16 cellular contexts compared by ENCODE assay signal in the genomic region with DNA sequence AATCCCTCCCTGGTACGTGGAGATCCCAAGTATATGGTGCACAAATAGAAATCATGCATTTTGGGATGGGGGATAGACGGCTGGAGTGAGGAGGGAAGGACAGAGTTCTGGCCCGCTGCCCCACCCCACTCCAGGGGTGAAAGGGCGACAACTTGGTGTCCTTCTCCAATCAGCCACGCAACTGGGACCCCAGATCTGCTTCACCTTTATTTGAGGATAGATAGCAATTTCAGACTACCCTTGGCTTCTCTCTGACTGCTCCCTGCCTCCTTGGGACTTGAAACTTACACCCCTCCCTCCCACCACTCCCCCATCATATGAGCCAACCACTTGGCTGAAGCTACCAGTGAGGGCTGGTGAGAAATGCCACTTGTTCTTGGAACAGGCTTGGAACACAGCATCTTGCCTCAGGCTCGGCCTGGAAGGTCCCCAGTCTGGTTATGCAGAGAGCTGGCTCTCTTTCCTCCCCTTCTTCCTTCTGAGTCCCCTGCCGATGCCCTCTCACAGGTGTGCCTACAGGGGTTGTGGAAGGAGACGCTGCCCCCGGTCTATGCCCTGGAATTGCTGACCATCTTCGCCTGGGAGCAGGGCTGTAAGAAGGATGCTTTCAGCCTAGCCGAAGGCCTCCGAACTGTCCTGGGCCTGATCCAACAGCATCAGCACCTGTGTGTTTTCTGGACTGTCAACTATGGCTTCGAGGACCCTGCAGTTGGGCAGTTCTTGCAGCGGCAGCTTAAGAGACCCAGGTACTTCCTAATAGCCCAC. TPM values are rescaled to one million over a fixed set of nuclear protein-coding genes. Genes with fewer than 3 reads are reported as not detected.
DNase-seq lines count a peak whose midpoint lies in the region; ATAC-seq, FAIRE-seq and TF ChIP-seq lines count a peak whose summit lies in the region.
"Had no signal": no experiment of that assay in that cellular context is flagged by ENCODE, and none has a peak within 500 bp of the region (broad histone marks: within the 10 kb centered on the region; RNA-seq: fewer than 3 reads in every experiment).

No MANE protein-coding gene starts in this region.

- FAIRE-seq in H1 (lab: Jason Lieb, UNC) = no peak
- FAIRE-seq: GM12878 had no signal

- H3K4me1 Mint-ChIP-seq in activated CD8-positive, alpha-beta memory T cell treated with anti-CD3 and anti-CD28 coated beads, Interleukin-2, amount 10 ng/mL, durations not matched to agents 7 days and 5 days = peaks cover 45% of the 10 kb centered on the region
- H3K4me1 Mint-ChIP-seq in T-helper 17 cell = peaks cover 6% of the 10 kb centered on the region
- H3K4me1 Mint-ChIP-seq in osteocyte (ENCODE audit: unreplicated experiment) = no peaks in the 10 kb centered on the region

- TF ChIP-seq CTCF in H1 (IDR thresholded peaks at IDR 0.05; ENCODE audit: control extremely low read depth in 1 of 3, insufficient read depth in 1 of 3, low read depth in 1 of 3, low read length in 3 of 3) = no peak
- TF ChIP-seq CTCF in osteocyte (IDR thresholded peaks at IDR 0.05) = no peak

- no peaks in the 10 kb centered on the region for H3K23me2 ChIP-seq in H1 (ENCODE audit: low read depth, low read length)

- H2AFZ ChIP-seq in H1 (ENCODE audit: low read length) = no peak overlapping the region

- no peak overlapping the region for H3K14ac ChIP-seq in H1 (ENCODE audit: insufficient read length)

- no peak overlapping the region for H2BK12ac ChIP-seq in H1 (ENCODE audit: low read depth, low read length)

- no peaks in the 10 kb centered on the region for H3K9me3 Mint-ChIP-seq in activated CD8-positive, alpha-beta memory T cell treated with anti-CD3 and anti-CD28 coated beads, Interleukin-2, amount 10 ng/mL, durations not matched to agents 7 days and 5 days (ENCODE audit: low read depth)
- no peaks in the 10 kb centered on the region for H3K9me3 Mint-ChIP-seq in osteocyte (ENCODE audit: unreplicated experiment)
- H3K9me3 Mint-ChIP-seq: CD8-positive, alpha-beta T cell had no signal

- no peak overlapping the region for H3K4ac ChIP-seq in H1 (replicated peaks; ENCODE audit: insufficient read length, low read depth, low read length)

- 85% methylated on average over 13 of the region's 14 CpGs; no CpG with 5 or more reads in 1 of the 2 experiments for WGBS in H1 (ENCODE audit: extremely low coverage in 1 of 2, insufficient coverage in 1 of 2, insufficient read length in 1 of 2, insufficient replicate concordance in 2 of 2, low coverage in 1 of 2, low lambda C conversion rate in 2 of 2, missing lambda C conversion rate in 1 of 2), 2 experiments

- no peaks in the 10 kb centered on the region for H3K36me3 ChIP-seq in H1 (ENCODE audit: control insufficient read depth in 2 of 4, insufficient read depth in 4 of 4, low read length in 3 of 4)

- H2BK20ac ChIP-seq in H1 (ENCODE audit: low read length) = no peak overlapping the region

- TF ChIP-seq EP300 in H1 (IDR thresholded peaks at IDR 0.05; ENCODE audit: borderline replicate concordance in 1 of 2, low read depth in 2 of 2, low read length in 2 of 2) = no peak

- ATAC-seq in activated CD8-positive, alpha-beta memory T cell treated with anti-CD3 and anti-CD28 coated beads, Interleukin-2, amount 10 ng/mL, durations not matched to agents 7 days and 5 days = no peak
- ATAC-seq in T-helper 17 cell = no peak
- no peak for ATAC-seq in GM18517 (IDR thresholded peaks at IDR 0.05; ENCODE audit: unreplicated experiment)
- no peak for ATAC-seq in esophagus mucosa
- ATAC-seq: CD8-positive, alpha-beta T cell; GM12878 had no signal

- H4K91ac ChIP-seq in H1 (replicated peaks; ENCODE audit: insufficient read length, low read length) = no peak overlapping the region

- no peaks in the 10 kb centered on the region for H3K79me1 ChIP-seq in H1 (ENCODE audit: low read depth, low read length)

- CTCF ChIA-PET in activated CD8-positive, alpha-beta memory T cell treated with anti-CD3 and anti-CD28 coated beads, Interleukin-2, amount 10 ng/mL, durations not matched to agents 7 days and 5 days (lab: Charles Lee) = no interaction called here
- CTCF ChIA-PET in H1 (lab: Charles Lee; ENCODE audit: partially characterized antibody) = interaction anchor here (1.0 kb wide), 1 partner anchor 46 kb away, joined by 3 read pairs; no protein-coding TSS in a partner anchor

- H3K79me2 ChIP-seq in H1 (ENCODE audit: control insufficient read depth in 1 of 2, insufficient read depth in 2 of 2, low read length in 2 of 2) = no peaks in the 10 kb centered on the region

- no peak overlapping the region for H3K23ac ChIP-seq in H1 (ENCODE audit: insufficient read length)

- no peaks in the 10 kb centered on the region for H4K20me1 ChIP-seq in H1 (replicated peaks in 1 of 2; ENCODE audit: control insufficient read depth in 1 of 2, insufficient read depth in 2 of 2, low read length in 2 of 2)
- H4K20me1 ChIP-seq: BLaER1 treated with 17β-estradiol and CSF1 and Interleukin-3, amounts not matched to agents 10 nM and 100 nM had no signal

- no peaks in the 10 kb centered on the region for H3K27me3 Mint-ChIP-seq in activated CD8-positive, alpha-beta memory T cell treated with anti-CD3 and anti-CD28 coated beads, Interleukin-2, amount 10 ng/mL, durations not matched to agents 7 days and 5 days
- H3K27me3 Mint-ChIP-seq in T-helper 17 cell (no peaks in the 10 kb centered on the region), osteocyte (ENCODE audit: unreplicated experiment) (no peaks in the 10 kb centered on the region)

- peak; percentile 29 for DNase-seq in activated CD8-positive, alpha-beta memory T cell treated with anti-CD3 and anti-CD28 coated beads, Interleukin-2, amount 10 ng/mL, durations not matched to agents 7 days and 5 days
- DNase-seq in activated CD8-positive, alpha-beta memory T cell treated with anti-CD3 and anti-CD28 coated beads for 24 hours = no peak
- DNase-seq in T-helper 17 cell (no peak), H1 (ENCODE audit: low read depth in 1 of 2, low spot score in 2 of 2) (no peak), osteocyte (ENCODE audit: extremely low spot score, unreplicated experiment) (peak; percentile 70), HuH-7.5 (ENCODE audit: low spot score) (no peak)
- DNase-seq: 8988T; Calu3; CD8-positive, alpha-beta T cell; DMS79 treated with DMSO at 0.1 percent for 48 hours had no signal

- H2AK5ac ChIP-seq in H1 (ENCODE audit: low read depth, low read length) = 0 out of 2 replicates have a peak overlapping the region, but pooled peaks have one; percentile 39

- no peak overlapping the region; the same call in 1 of the 2 replicates for H4K8ac ChIP-seq in H1 (ENCODE audit: extremely low read depth, insufficient read depth, low read length)

- no peak overlapping the region for H3K27ac Mint-ChIP-seq in activated CD8-positive, alpha-beta memory T cell treated with anti-CD3 and anti-CD28 coated beads, Interleukin-2, amount 10 ng/mL, durations not matched to agents 7 days and 5 days
- peak overlapping the region; percentile 34 for H3K27ac Mint-ChIP-seq in T-helper 17 cell
- H3K27ac Mint-ChIP-seq in osteocyte (ENCODE audit: unreplicated experiment) = no peak overlapping the region
- H3K27ac Mint-ChIP-seq: CD8-positive, alpha-beta T cell had no signal

- no peak overlapping the region for H3K4me3 ChIP-seq in H1 (ENCODE audit: extremely low read depth in 1 of 4, insufficient read depth in 2 of 4, low read depth in 3 of 4, low read length in 4 of 4)
- H3K4me3 ChIP-seq: BLaER1 treated with 17β-estradiol and CSF1 and Interleukin-3, amounts not matched to agents 10 nM and 100 nM; GM12878; HAP-1 had no signal

- TF ChIP-seq POLR2A in H1 (IDR thresholded peaks at IDR 0.05; ENCODE audit: control extremely low read depth in 1 of 2, low read depth in 2 of 2, low read length in 2 of 2) = no peak

- POLR2A ChIA-PET in H1 (lab: Charles Lee; ENCODE audit: partially characterized antibody) = no interaction called here

- H3K4me2 ChIP-seq in H1 (ENCODE audit: insufficient read depth in 1 of 2, low read depth in 2 of 2, low read length in 2 of 2) = no peak overlapping the region
- H3K4me2 ChIP-seq: BLaER1 treated with 17β-estradiol and CSF1 and Interleukin-3, amounts not matched to agents 10 nM and 100 nM had no signal

- H3K9ac ChIP-seq in H1 (replicated peaks in 1 of 4; ENCODE audit: extremely low read depth in 1 of 4, low read depth in 3 of 4, low read length in 3 of 4) = no peak overlapping the region
- H3K9ac ChIP-seq: BLaER1 treated with 17β-estradiol and CSF1 and Interleukin-3, amounts not matched to agents 10 nM and 100 nM had no signal

- no peaks in the 10 kb centered on the region for H3K27me3 ChIP-seq in H1 (replicated peaks in 1 of 4; ENCODE audit: control insufficient read depth in 3 of 4, extremely low read depth in 1 of 4, insufficient read depth in 3 of 4, low read length in 3 of 4)
- H3K27me3 ChIP-seq: BLaER1 treated with 17β-estradiol and CSF1 and Interleukin-3, amounts not matched to agents 10 nM and 100 nM had no signal

- 0 out of 7 replicates have a peak, but pooled peaks cover 0 to 3% (median 0%) of the 10 kb centered on the region in 4 experiments for H3K4me1 ChIP-seq in H1 (replicated peaks in 1 of 4; ENCODE audit: control insufficient read depth in 3 of 4, insufficient read depth in 4 of 4, low read length in 3 of 4)
- H3K4me1 ChIP-seq: BLaER1 treated with 17β-estradiol and CSF1 and Interleukin-3, amounts not matched to agents 10 nM and 100 nM; HAP-1 had no signal

- no peak overlapping the region for H4K5ac ChIP-seq in H1 (ENCODE audit: insufficient read length, low read depth, low read length)

- H2BK120ac ChIP-seq in H1 (replicated peaks; ENCODE audit: low read depth, low read length) = no peak overlapping the region

- no peak overlapping the region for H2BK5ac ChIP-seq in H1 (ENCODE audit: low read depth, low read length)

- TF ChIP-seq RAD21 in H1 (IDR thresholded peaks at IDR 0.05 in 1 of 2, conservative IDR thresholded peaks at IDR 0.05 in 1 of 2; ENCODE audit: low read depth in 2 of 2, low read length in 2 of 2) = no peak

- no peak overlapping the region for H3K4me3 Mint-ChIP-seq in activated CD8-positive, alpha-beta memory T cell treated with anti-CD3 and anti-CD28 coated beads, Interleukin-2, amount 10 ng/mL, durations not matched to agents 7 days and 5 days
- H3K4me3 Mint-ChIP-seq in T-helper 17 cell (no peak overlapping the region), osteocyte (ENCODE audit: unreplicated experiment) (no peak overlapping the region)
- H3K4me3 Mint-ChIP-seq: CD8-positive, alpha-beta T cell had no signal

- no peak overlapping the region; the same call in 1 of the 2 replicates for H3K18ac ChIP-seq in H1 (ENCODE audit: extremely low read depth, low read length)

- H3K27ac ChIP-seq in H1 (ENCODE audit: low read depth, low read length) = no peak overlapping the region
- H3K27ac ChIP-seq: BLaER1 treated with 17β-estradiol and CSF1 and Interleukin-3, amounts not matched to agents 10 nM and 100 nM had no signal

- H3K9me3 ChIP-seq in T-helper 17 cell (ENCODE audit: control insufficient read depth, low read length, poor library complexity, severe bottlenecking) (no peaks in the 10 kb centered on the region), H1 (ENCODE audit: insufficient read depth in 2 of 2, low read depth in 1 of 2, low read length in 1 of 2) (no peaks in the 10 kb centered on the region)
- H3K9me3 ChIP-seq: HAP-1 had no signal

- peaks cover 86% of the 10 kb centered on the region for H3K36me3 Mint-ChIP-seq in activated CD8-positive, alpha-beta memory T cell treated with anti-CD3 and anti-CD28 coated beads, Interleukin-2, amount 10 ng/mL, durations not matched to agents 7 days and 5 days
- peaks cover 6% of the 10 kb centered on the region for H3K36me3 Mint-ChIP-seq in T-helper 17 cell (ENCODE audit: low read depth)
- no peaks in the 10 kb centered on the region for H3K36me3 Mint-ChIP-seq in osteocyte (ENCODE audit: unreplicated experiment)

- H2BK15ac ChIP-seq in H1 (ENCODE audit: low read length) = no peak overlapping the region

- no peak overlapping the region for H3K56ac ChIP-seq in H1 (replicated peaks; ENCODE audit: insufficient read length, low read depth, low read length)

RNA-seq across cellular contexts. Expression of gene OAS3, which starts 8.1 kb away (rescaled TPM):
- 100 to 1,000 TPM; 290 to 394 TPM for total RNA-seq in activated CD8-positive, alpha-beta memory T cell treated with anti-CD3 and anti-CD28 coated beads, Interleukin-2, amount 10 ng/mL, durations not matched to agents 7 days and 5 days
- 10 to 100 TPM; 26.6 to 28.6 TPM for total RNA-seq in T-helper 17 cell
- 0.73 and 1.1 TPM in 2 replicates for total RNA-seq in H1 (2021; fragmentation: NEBNext Ultra II Directional; extraction: Animal tissue kit (Norgen Biotek cat#: 25700))
- polyA plus RNA-seq in H1 (2011; rRNA removed) = 3.7 and 4.3 TPM in 2 replicates
- polyA plus RNA-seq in H1 (2011; cell fraction: cytosol; rRNA removed) = 1.8 TPM
- polyA plus RNA-seq in H1 (2011; cell fraction: nucleus; rRNA removed) = 3.3 TPM
- polyA plus RNA-seq in H1 (2012, experiment 1 of 2) = 1.1 to 2.0 TPM (median 1.6 TPM) in 4 replicates
- 0.89 TPM for polyA plus RNA-seq in H1 (2012, experiment 2 of 2)
- 0.49 TPM for polyA plus RNA-seq in H1 (2013, experiment 1 of 2)
- polyA plus RNA-seq in H1 (2013, experiment 2 of 2) = 0.42 TPM
- 3.6 and 9.5 TPM in 2 replicates for polyA minus RNA-seq in H1 (2011; rRNA and poly(A)+ RNA removed)
- 3.4 TPM for polyA minus RNA-seq in H1 (2011; cell fraction: cytosol; rRNA and poly(A)+ RNA removed)
- 2.7 TPM for polyA minus RNA-seq in H1 (2011; cell fraction: nucleus; rRNA and poly(A)+ RNA removed)
- total RNA-seq in osteocyte = 0.13 TPM in 1 of 2 replicates, not detected in the other
- total RNA-seq in esophagus mucosa = 33.6 TPM

RNA-seq across cellular contexts. Expression of gene OAS2, which starts 31.9 kb away (rescaled TPM):
- 100 to 1,000 TPM; 276 to 383 TPM for total RNA-seq in activated CD8-positive, alpha-beta memory T cell treated with anti-CD3 and anti-CD28 coated beads, Interleukin-2, amount 10 ng/mL, durations not matched to agents 7 days and 5 days
- 10 to 100 TPM; 35.4 to 45.3 TPM for total RNA-seq in T-helper 17 cell
- not detected in 2 replicates for total RNA-seq in H1 (2021; fragmentation: NEBNext Ultra II Directional; extraction: Animal tissue kit (Norgen Biotek cat#: 25700))
- 0.06 TPM in 1 of 2 replicates, not detected in the other for polyA plus RNA-seq in H1 (2011; rRNA removed)
- polyA plus RNA-seq in H1 (2011; cell fraction: cytosol; rRNA removed) = not detected
- not detected for polyA plus RNA-seq in H1 (2011; cell fraction: nucleus; rRNA removed)
- 0.06 to 0.20 TPM in 2 of 4 replicates, not detected in the others for polyA plus RNA-seq in H1 (2012, experiment 1 of 2)
- not detected for polyA plus RNA-seq in H1 (2012, experiment 2 of 2)
- polyA plus RNA-seq in H1 (2013, experiment 1 of 2) = 0.02 TPM
- 0.06 TPM for polyA plus RNA-seq in H1 (2013, experiment 2 of 2)
- 0.06 and 0.07 TPM in 2 replicates for polyA minus RNA-seq in H1 (2011; rRNA and poly(A)+ RNA removed)
- not detected for polyA minus RNA-seq in H1 (2011; cell fraction: cytosol; rRNA and poly(A)+ RNA removed)
- polyA minus RNA-seq in H1 (2011; cell fraction: nucleus; rRNA and poly(A)+ RNA removed) = not detected
- not detected in 2 replicates for total RNA-seq in osteocyte
- total RNA-seq in esophagus mucosa = 20.6 TPM
- total RNA-seq: A673 had no signal

RNA-seq across cellular contexts. Expression of gene OAS1, which starts 39.7 kb away (rescaled TPM):
- 100 to 1,000 TPM; 161 to 292 TPM for total RNA-seq in activated CD8-positive, alpha-beta memory T cell treated with anti-CD3 and anti-CD28 coated beads, Interleukin-2, amount 10 ng/mL, durations not matched to agents 7 days and 5 days
- 10 to 100 TPM; 16.0 to 16.2 TPM for total RNA-seq in T-helper 17 cell
- total RNA-seq in H1 (2021; fragmentation: NEBNext Ultra II Directional; extraction: Animal tissue kit (Norgen Biotek cat#: 25700)) = not detected in 2 replicates
- 0.13 and 0.23 TPM in 2 replicates for polyA plus RNA-seq in H1 (2011; rRNA removed)
- 0.10 TPM for polyA plus RNA-seq in H1 (2011; cell fraction: cytosol; rRNA removed)
- polyA plus RNA-seq in H1 (2011; cell fraction: nucleus; rRNA removed) = 0.06 TPM
- polyA plus RNA-seq in H1 (2012, experiment 1 of 2) = 0.26 to 0.72 TPM (median 0.36 TPM) in 3 of 4 replicates, not detected in the other
- 0.17 TPM for polyA plus RNA-seq in H1 (2012, experiment 2 of 2)
- not detected for polyA plus RNA-seq in H1 (2013, experiment 1 of 2)
- polyA plus RNA-seq in H1 (2013, experiment 2 of 2) = not detected
- not detected in 2 replicates for polyA minus RNA-seq in H1 (2011; rRNA and poly(A)+ RNA removed)
- not detected for polyA minus RNA-seq in H1 (2011; cell fraction: cytosol; rRNA and poly(A)+ RNA removed)
- polyA minus RNA-seq in H1 (2011; cell fraction: nucleus; rRNA and poly(A)+ RNA removed) = not detected
- total RNA-seq in osteocyte = 0.48 TPM in 1 of 2 replicates, not detected in the other
- 37.2 TPM for total RNA-seq in esophagus mucosa

Comparison
In these comparisons a context has a peak if more than half of its experiments do, and no peak if none do; other contexts are left out.
1. DNase-seq: peak in activated CD8-positive, alpha-beta memory T cell treated with anti-CD3 and anti-CD28 coated beads, Interleukin-2, amount 10 ng/mL, durations not matched to agents 7 days and 5 days (single experiment) and osteocyte (single experiment); none in activated CD8-positive, alpha-beta memory T cell treated with anti-CD3 and anti-CD28 coated beads for 24 hours (single experiment), T-helper 17 cell (0 of 3), H1 (0 of 2) and HuH-7.5 (single experiment).
2. RNA of gene OAS3, which starts 8.1 kb away (total RNA-seq): 290 to 394 TPM in activated CD8-positive, alpha-beta memory T cell treated with anti-CD3 and anti-CD28 coated beads, Interleukin-2, amount 10 ng/mL, durations not matched to agents 7 days and 5 days, 33.6 TPM in esophagus mucosa (single experiment) and 26.6 to 28.6 TPM in T-helper 17 cell; 0.73 to 1.1 TPM in H1 and 0.13 TPM in osteocyte; every median in the first group is over 10 times any median in the second.
3. RNA of gene OAS2, which starts 31.9 kb away (total RNA-seq): 276 to 383 TPM in activated CD8-positive, alpha-beta memory T cell treated with anti-CD3 and anti-CD28 coated beads, Interleukin-2, amount 10 ng/mL, durations not matched to agents 7 days and 5 days, 35.4 to 45.3 TPM in T-helper 17 cell and 20.6 TPM in esophagus mucosa (single experiment); not detected in H1 and not detected in osteocyte; every median in the first group is over 10 times any median in the second.
4. RNA of gene OAS1, which starts 39.7 kb away (total RNA-seq): 161 to 292 TPM in activated CD8-positive, alpha-beta memory T cell treated with anti-CD3 and anti-CD28 coated beads, Interleukin-2, amount 10 ng/mL, durations not matched to agents 7 days and 5 days, 37.2 TPM in esophagus mucosa (single experiment) and 16.0 to 16.2 TPM in T-helper 17 cell; 0.48 TPM in osteocyte and not detected in H1; every median in the first group is over 10 times any median in the second.